Comparison of ENCODE assay signal across 9 cellular contexts in the genomic region with DNA sequence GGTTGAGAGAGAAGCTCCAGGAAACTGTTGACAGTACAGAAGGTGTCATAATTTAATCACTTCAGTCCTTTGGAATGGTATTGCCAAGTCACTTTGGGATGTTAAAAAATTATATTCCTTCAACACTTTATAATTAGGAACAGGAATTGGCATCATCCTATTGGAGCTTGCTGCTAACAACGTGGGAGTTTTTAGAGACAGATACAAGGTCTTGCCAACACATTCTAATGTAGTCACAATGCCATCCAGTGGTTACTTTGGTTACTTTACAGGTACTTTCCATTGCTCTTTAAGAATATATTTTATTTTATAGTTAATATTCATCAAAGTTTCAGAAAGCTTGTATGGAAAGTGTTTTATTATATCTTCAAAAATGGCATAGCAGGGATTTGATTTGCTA.
A peak's percentile ranks its signal among the peaks of the same experiment; 100 is the strongest.
DNase-seq lines count a peak whose midpoint lies in the region; ATAC-seq and TF ChIP-seq lines count a peak whose summit lies in the region.
"Had no signal": no experiment of that assay in that cellular context is flagged by ENCODE, and none has a peak within 500 bp of the region (broad histone marks: within the 10 kb centered on the region; RNA-seq: fewer than 3 reads in every experiment).

No MANE protein-coding gene starts in this region.

- H3K27ac Mint-ChIP-seq in nephron progenitor cell, result peak overlapping the region; percentile 56
- H3K27ac Mint-ChIP-seq: dendritic cell treated with granulocyte-macrophage colony-stimulating factor and Interleukin-4, amounts not matched to agents 40 ng/mL and 50 ng/mL, for 4 days had no signal

- in situ Hi-C loops in astrocyte of the spinal cord (cut with HindIII; ENCODE audit: low sequenced_read_pairs), result no loop called here

- H3K27me3 ChIP-seq in BE2C (no peaks in the 10 kb centered on the region), ovary (no peaks in the 10 kb centered on the region)
- H3K27me3 ChIP-seq in effector memory CD4-positive, alpha-beta T cell (replicated peaks; ENCODE audit: control insufficient read depth, insufficient read depth, low read length, poor library complexity, severe bottlenecking), result no peaks in the 10 kb centered on the region

- no peak overlapping the region for H3K4me3 Mint-ChIP-seq in nephron progenitor cell
- H3K4me3 Mint-ChIP-seq: dendritic cell treated with granulocyte-macrophage colony-stimulating factor and Interleukin-4, amounts not matched to agents 40 ng/mL and 50 ng/mL, for 4 days had no signal

- ATAC-seq in GM19397 (IDR thresholded peaks at IDR 0.05; ENCODE audit: unreplicated experiment), result peak; percentile 66

- TF ChIP-seq CTCF in BE2C (IDR thresholded peaks at IDR 0.05; ENCODE audit: low read depth, low read length), result peak; percentile 40
- peak; percentile 36 for TF ChIP-seq CTCF in astrocyte of the spinal cord (IDR thresholded peaks at IDR 0.05; ENCODE audit: low read depth, low read length)
- no peak for TF ChIP-seq CTCF in nephron progenitor cell (IDR thresholded peaks at IDR 0.05)
- TF ChIP-seq CTCF in ovary (IDR thresholded peaks at IDR 0.05), result no peak

- peaks cover 21% of the 10 kb centered on the region for H3K36me3 Mint-ChIP-seq in nephron progenitor cell (ENCODE audit: low read depth)

- H3K36me3 ChIP-seq in BE2C (peaks cover 6% of the 10 kb centered on the region; the same call in 1 of the 2 replicates), ovary (no peaks in the 10 kb centered on the region)
- H3K36me3 ChIP-seq in effector memory CD4-positive, alpha-beta T cell (ENCODE audit: control insufficient read depth, insufficient read depth, low read length), result no peaks in the 10 kb centered on the region

- H3K27ac ChIP-seq in ovary, result no peak overlapping the region
- H3K27ac ChIP-seq in effector memory CD4-positive, alpha-beta T cell (ENCODE audit: insufficient read depth, low read length, poor library complexity, severe bottlenecking), result no peak overlapping the region

- H3K27me3 Mint-ChIP-seq in nephron progenitor cell (ENCODE audit: low read depth, poor library complexity), result no peaks in the 10 kb centered on the region
- H3K27me3 Mint-ChIP-seq: dendritic cell treated with granulocyte-macrophage colony-stimulating factor and Interleukin-4, amounts not matched to agents 40 ng/mL and 50 ng/mL, for 4 days had no signal

- intact Hi-C loops in ovary (cut with DNase I), result no loop called here

- TF ChIP-seq POLR2A in ovary (IDR thresholded peaks at IDR 0.05), result no peak

- TF ChIP-seq EP300 in ovary (IDR thresholded peaks at IDR 0.05), result no peak

- no peaks in the 10 kb centered on the region for H3K9me3 ChIP-seq in BE2C
- no peaks in the 10 kb centered on the region for H3K9me3 ChIP-seq in ovary
- H3K9me3 ChIP-seq in effector memory CD4-positive, alpha-beta T cell (ENCODE audit: control insufficient read depth, low read length), result no peaks in the 10 kb centered on the region

- 0 to 2% (median 2%) methylated on average over 1 of the region's 1 CpG for WGBS in ovary, 3 donors

- no peak overlapping the region for H3K4me3 ChIP-seq in BE2C (ENCODE audit: low read depth, low read length)
- H3K4me3 ChIP-seq in astrocyte of the spinal cord (ENCODE audit: low read depth, low read length), result no peak overlapping the region
- no peak overlapping the region for H3K4me3 ChIP-seq in ovary
- H3K4me3 ChIP-seq in effector memory CD4-positive, alpha-beta T cell (ENCODE audit: insufficient read depth, low read depth, low read length, poor library complexity, severe bottlenecking), result no peak overlapping the region

- H3K4me1 ChIP-seq in BE2C (peaks cover 8% of the 10 kb centered on the region), ovary (ENCODE audit: insufficient read depth) (no peaks in the 10 kb centered on the region)
- no peaks in the 10 kb centered on the region for H3K4me1 ChIP-seq in effector memory CD4-positive, alpha-beta T cell (ENCODE audit: control insufficient read depth, insufficient read depth, low read length, poor library complexity, severe bottlenecking)

- H3K4me1 Mint-ChIP-seq in nephron progenitor cell, result no peaks in the 10 kb centered on the region

- DNase-seq in BE2C, result no peak
- DNase-seq in HPDE6-E6E7 (ENCODE audit: extremely low spot score), result peak; percentile 8
- peak; percentile 73 for DNase-seq in astrocyte of the spinal cord (ENCODE audit: low read depth, low spot score)
- no peak for DNase-seq in nephron progenitor cell
- DNase-seq in ovary, result no peak
- DNase-seq in occipital lobe (lab: John Stamatoyannopoulos, UW), result no peak
- no peak for DNase-seq in effector memory CD4-positive, alpha-beta T cell

- H3K9me3 Mint-ChIP-seq in nephron progenitor cell, result peaks cover 24% of the 10 kb centered on the region
- H3K9me3 Mint-ChIP-seq: dendritic cell treated with granulocyte-macrophage colony-stimulating factor and Interleukin-4, amounts not matched to agents 40 ng/mL and 50 ng/mL, for 4 days had no signal

Comparison
In these comparisons a context has a peak if more than half of its experiments do, and no peak if none do; other contexts are left out.
1. DNase-seq: peak in HPDE6-E6E7 (single experiment) and astrocyte of the spinal cord (single experiment); none in BE2C (single experiment), nephron progenitor cell (single experiment), ovary (0 of 5), occipital lobe (single experiment) and effector memory CD4-positive, alpha-beta T cell (0 of 3).
2. CTCF ChIP-seq: peak in BE2C (single experiment) and astrocyte of the spinal cord (single experiment); none in nephron progenitor cell (single experiment) and ovary (0 of 3).